Comparison of ENCODE assay signal across 13 cellular contexts in genomic region chr12:106080111-106080732, GRCh38. TPM values are rescaled to one million over a fixed set of nuclear protein-coding genes. Genes with fewer than 3 reads are reported as not detected.
DNase-seq lines count a peak whose midpoint lies in the region; ATAC-seq and FAIRE-seq lines count a peak whose summit lies in the region.
"Had no signal": no experiment of that assay in that cellular context is flagged by ENCODE, and none has a peak within 500 bp of the region (broad histone marks: within the 10 kb centered on the region; RNA-seq: fewer than 3 reads in every experiment).

No MANE protein-coding gene starts in this region.

- H3K4me1 Mint-ChIP-seq in naive thymus-derived CD4-positive, alpha-beta T cell, result no peaks in the 10 kb centered on the region

- H3K4me1 ChIP-seq in skeletal muscle satellite cell (ENCODE audit: control insufficient read depth, insufficient read depth, low read length), result peaks cover 72% of the 10 kb centered on the region
- H3K4me1 ChIP-seq in naive thymus-derived CD4-positive, alpha-beta T cell (ENCODE audit: control insufficient read depth in 2 of 2, insufficient read depth in 2 of 2, low read length in 2 of 2), result no peaks in the 10 kb centered on the region

- intact Hi-C loops in left cardiac atrium (cut with DNase I), result no loop called here
- intact Hi-C loops in naive thymus-derived CD4-positive, alpha-beta T cell (cut with micrococcal nuclease), result no loop called here

- peak overlapping the region; percentile 8 for H3K4me2 ChIP-seq in skeletal muscle satellite cell (ENCODE audit: low read length)

- CTCF ChIA-PET in naive thymus-derived CD4-positive, alpha-beta T cell (lab: Charles Lee), result no interaction called here

- no peak overlapping the region for H3K27ac ChIP-seq in naive thymus-derived CD4-positive, alpha-beta T cell (ENCODE audit: low read depth, low read length)

- H3K27ac Mint-ChIP-seq in naive thymus-derived CD4-positive, alpha-beta T cell, result no peak overlapping the region
- H3K27ac Mint-ChIP-seq: stimulated activated naive CD8-positive, alpha-beta T cell treated with anti-CD3 and anti-CD28 coated beads, Interleukin-15, Interleukin-2, amounts not matched to agents 100 ng/mL and 50 ng/mL, for 24 hours had no signal

- H3K4me3 ChIP-seq in skeletal muscle satellite cell (ENCODE audit: low read length), result no peak overlapping the region
- no peak overlapping the region for H3K4me3 ChIP-seq in naive thymus-derived CD4-positive, alpha-beta T cell (ENCODE audit: low read length)

- peaks cover 18% of the 10 kb centered on the region for H3K36me3 ChIP-seq in skeletal muscle satellite cell (ENCODE audit: insufficient read depth, low read length)
- no peaks in the 10 kb centered on the region for H3K36me3 ChIP-seq in naive thymus-derived CD4-positive, alpha-beta T cell (ENCODE audit: control insufficient read depth in 2 of 3, insufficient read depth in 3 of 3, low read length in 3 of 3)

- in situ Hi-C loops in Caki2 (cut with HindIII; ENCODE audit: low pct_unique_long_range_greater_than_20kb, low sequenced_read_pairs), result no loop called here

- no peak overlapping the region for H3K4me3 Mint-ChIP-seq in naive thymus-derived CD4-positive, alpha-beta T cell
- H3K4me3 Mint-ChIP-seq: stimulated activated naive CD8-positive, alpha-beta T cell treated with anti-CD3 and anti-CD28 coated beads, Interleukin-15, Interleukin-2, amounts not matched to agents 100 ng/mL and 50 ng/mL, for 24 hours had no signal

- POLR2A ChIA-PET in naive thymus-derived CD4-positive, alpha-beta T cell (lab: Charles Lee), result no interaction called here

- ATAC-seq in left cardiac atrium (peak; percentile 67 to 80), GM21529 (IDR thresholded peaks at IDR 0.05; ENCODE audit: unreplicated experiment) (no peak), GM18498 (IDR thresholded peaks at IDR 0.05; ENCODE audit: unreplicated experiment) (no peak)
- ATAC-seq in naive thymus-derived CD4-positive, alpha-beta T cell, result no peak

- DNase-seq in Caki2 (ENCODE audit: low read depth) (peak; percentile 41), astrocyte of the hippocampus (ENCODE audit: low read depth, low spot score) (peak; percentile 90), left cardiac atrium (no peak), GM19239 (ENCODE audit: insufficient read length, low spot score) (no peak)
- DNase-seq in naive thymus-derived CD4-positive, alpha-beta T cell, result no peak
- DNase-seq: NCI-H2107, SIG-M5 had no signal

- peaks cover 0 to 4% (median 0%) of the 10 kb centered on the region in 11 donors for H3K9me3 Mint-ChIP-seq in naive thymus-derived CD4-positive, alpha-beta T cell
- H3K9me3 Mint-ChIP-seq: stimulated activated naive CD8-positive, alpha-beta T cell treated with anti-CD3 and anti-CD28 coated beads, Interleukin-15, Interleukin-2, amounts not matched to agents 100 ng/mL and 50 ng/mL, for 24 hours had no signal

- no peaks in the 10 kb centered on the region for H3K27me3 ChIP-seq in skeletal muscle satellite cell (ENCODE audit: control insufficient read depth, insufficient read depth, low read length)
- H3K27me3 ChIP-seq in naive thymus-derived CD4-positive, alpha-beta T cell (ENCODE audit: control insufficient read depth in 2 of 2, insufficient read depth in 2 of 2, low read length in 2 of 2), result no peaks in the 10 kb centered on the region

- peak overlapping the region; percentile 69 for H3K9ac ChIP-seq in skeletal muscle satellite cell (ENCODE audit: low read depth, low read length)

- H3K36me3 Mint-ChIP-seq in naive thymus-derived CD4-positive, alpha-beta T cell, result no peaks in the 10 kb centered on the region

- no peaks in the 10 kb centered on the region for H3K9me3 ChIP-seq in skeletal muscle satellite cell (replicated peaks; ENCODE audit: low read length)
- H3K9me3 ChIP-seq in naive thymus-derived CD4-positive, alpha-beta T cell (ENCODE audit: control insufficient read depth in 2 of 3, low read length in 3 of 3), result no peaks in the 10 kb centered on the region

- FAIRE-seq in GM19239 (lab: Jason Lieb, UNC), result no peak
- FAIRE-seq: colon had no signal

- peaks cover 24 to 47% (median 30%) of the 10 kb centered on the region in 5 donors for H3K27me3 Mint-ChIP-seq in naive thymus-derived CD4-positive, alpha-beta T cell

RNA-seq across cellular contexts. Expression of gene NUAK1, which starts 58.5 kb away (rescaled TPM):
- 3.7 and 5.4 TPM in 2 replicates for total RNA-seq in Caki2 (2014; rRNA removed; shearing (Covaris generic); ENCODE audit: low replicate concordance)
- total RNA-seq in left cardiac atrium, result 10 to 100 TPM; 20.4 to 40.1 TPM
- 1.3 and 6.1 TPM in 2 replicates for total RNA-seq in skeletal muscle satellite cell (2012; rRNA removed)
- total RNA-seq in naive thymus-derived CD4-positive, alpha-beta T cell, result under 1 TPM in 3 of 5 experiments, not detected in 2; 0.02 to 0.51 (median 0.08) TPM
- polyA plus RNA-seq in naive thymus-derived CD4-positive, alpha-beta T cell, result not detected
- total RNA-seq: activated CD8-positive, alpha-beta memory T cell treated with anti-CD3 and anti-CD28 coated beads for 36 hours had no signal

Comparison
In these comparisons a context has a peak if more than half of its experiments do, and no peak if none do; other contexts are left out.
1. DNase-seq: peak in Caki2 (single experiment) and astrocyte of the hippocampus (single experiment); none in left cardiac atrium (single experiment), GM19239 (single experiment) and naive thymus-derived CD4-positive, alpha-beta T cell (0 of 9).
2. ATAC-seq: peak in left cardiac atrium (2 of 2); none in GM21529 (single experiment), GM18498 (single experiment) and naive thymus-derived CD4-positive, alpha-beta T cell (single experiment).